Comparison of ENCODE assay signal across 18 cellular contexts in the genomic region with DNA sequence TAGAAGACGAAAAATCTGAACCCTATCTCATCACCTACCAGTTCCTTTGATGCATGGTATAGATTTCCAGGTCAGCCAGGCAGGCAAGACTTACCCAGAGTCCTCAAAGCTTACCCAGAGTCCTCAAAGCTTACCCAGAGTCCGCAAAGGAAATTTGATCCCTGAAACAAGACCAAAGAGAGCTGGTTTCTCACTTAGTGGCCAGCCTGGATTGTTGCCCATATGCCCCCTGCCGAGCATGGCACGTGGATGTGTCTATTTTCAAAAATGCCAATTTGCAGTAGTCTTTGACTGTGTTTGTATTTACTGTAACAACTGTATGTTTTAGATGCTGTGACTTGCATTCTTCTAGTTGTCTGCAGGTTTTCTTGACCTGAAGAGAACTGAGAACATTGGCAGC.
A peak's percentile ranks its signal among the peaks of the same experiment; 100 is the strongest.
DNase-seq lines count a peak whose midpoint lies in the region; ATAC-seq and TF ChIP-seq lines count a peak whose summit lies in the region.
"Had no signal": no experiment of that assay in that cellular context is flagged by ENCODE, and none has a peak within 500 bp of the region (broad histone marks: within the 10 kb centered on the region; RNA-seq: fewer than 3 reads in every experiment).

No MANE protein-coding gene starts in this region.

- no peaks in the 10 kb centered on the region for H3K4me1 Mint-ChIP-seq in Calu3 (ENCODE audit: low read depth, unreplicated experiment)

- H3K4me3 ChIP-seq in A673 (ENCODE audit: low read depth, low read length, poor library complexity, severe bottlenecking): no peak overlapping the region
- no peak overlapping the region for H3K4me3 ChIP-seq in MG63
- no peak overlapping the region for H3K4me3 ChIP-seq in astrocyte of the spinal cord (ENCODE audit: low read depth, low read length)

- BruUV-seq in A673 (replicated peaks; lab: Mats Ljungman, UMichigan): no TSS peak
- BruUV-seq in Calu3 (replicated peaks; lab: Mats Ljungman, UMichigan): no TSS peak

- in situ Hi-C loops in astrocyte of the spinal cord (cut with HindIII; ENCODE audit: low sequenced_read_pairs): no loop called here

- POLR2A ChIA-PET in A673 (lab: Charles Lee; ENCODE audit: low non-redundant PET): no interaction called here

- H3K9me3 ChIP-seq in A673 (ENCODE audit: low read depth, low read length, poor library complexity, severe bottlenecking) (no peaks in the 10 kb centered on the region), MG63 (no peaks in the 10 kb centered on the region)
- H3K9me3 ChIP-seq: BE2C had no signal

- no peak for TF ChIP-seq CTCF in A673 (conservative IDR thresholded peaks at IDR 0.05; ENCODE audit: low read depth, low read length)
- no peak for TF ChIP-seq CTCF in Calu3 (IDR thresholded peaks at IDR 0.05; ENCODE audit: unreplicated experiment)
- no peak for TF ChIP-seq CTCF in astrocyte of the spinal cord (IDR thresholded peaks at IDR 0.05; ENCODE audit: low read depth, low read length)
- TF ChIP-seq CTCF in GM10266 (IDR thresholded peaks at IDR 0.05; ENCODE audit: control insufficient read depth, insufficient read depth, low read depth, missing control alignments): no peak

- DNase-seq in A673 (ENCODE audit: low spot score) (peak; percentile 7), Calu3 (peak; percentile 11), MG63 (peak; percentile 40), astrocyte of the spinal cord (ENCODE audit: low read depth, low spot score) (peak; percentile 30), EL (no peak), GM10266 (ENCODE audit: extremely low spot score) (no peak)
- DNase-seq: BE2C; CD4-positive, alpha-beta T cell; DMS79 treated with DMSO at 0.1 percent for 48 hours; GDM1; Karpas-422; MV-4-11; NCI-H187 treated with DMSO at 0.1 percent for 48 hours; NCI-H2171 treated with DMSO at 0.1 percent for 48 hours; NCI-H446 treated with DMSO at 0.1 percent for 48 hours; SHP77 treated with DMSO at 0.1 percent for 48 hours had no signal

- no peak overlapping the region for H3K27ac ChIP-seq in A673 (ENCODE audit: low read depth, low read length, poor library complexity, severe bottlenecking)

- CTCF ChIA-PET in A673 (lab: Charles Lee) (no interaction called here), Calu3 (lab: Charles Lee) (interaction anchor here (1.3 kb wide), 3 partner anchors 10 to 141 kb away, joined by 3 to 5 read pairs (median 4); a partner anchor contains a TSS)

- H3K36me3 Mint-ChIP-seq in Calu3 (ENCODE audit: insufficient read depth, unreplicated experiment): no peaks in the 10 kb centered on the region

- H3K4me3 Mint-ChIP-seq in Calu3 (ENCODE audit: low read depth, unreplicated experiment): no peak overlapping the region
- H3K4me3 Mint-ChIP-seq: CD4-positive, alpha-beta T cell; T-helper 1 cell treated with Interleukin-12 subunit alpha and Interleukin-12 subunit beta and Interleukin-4 antibody, amounts not matched to agents 30 μg/mL and 1 μg/mL, for 36 hours had no signal

- peaks cover 12% of the 10 kb centered on the region for H3K27me3 Mint-ChIP-seq in Calu3 (ENCODE audit: unreplicated experiment)

- H3K27me3 ChIP-seq in A673 (replicated peaks; ENCODE audit: insufficient read depth, low read depth, low read length, poor library complexity): no peaks in the 10 kb centered on the region
- H3K27me3 ChIP-seq in MG63: no peaks in the 10 kb centered on the region
- H3K27me3 ChIP-seq: BE2C had no signal

- H3K27ac Mint-ChIP-seq in Calu3 (ENCODE audit: unreplicated experiment): no peak overlapping the region
- H3K27ac Mint-ChIP-seq: CD4-positive, alpha-beta T cell; T-helper 1 cell treated with Interleukin-12 subunit alpha and Interleukin-12 subunit beta and Interleukin-4 antibody, amounts not matched to agents 30 μg/mL and 1 μg/mL, for 36 hours had no signal

- H3K4me1 ChIP-seq in A673 (ENCODE audit: insufficient read depth, low read length, poor library complexity, severe bottlenecking): no peaks in the 10 kb centered on the region
- H3K4me1 ChIP-seq: BE2C had no signal

- H3K36me3 ChIP-seq in A673 (ENCODE audit: insufficient read depth, low read length, poor library complexity, severe bottlenecking): no peaks in the 10 kb centered on the region
- no peaks in the 10 kb centered on the region for H3K36me3 ChIP-seq in MG63
- H3K36me3 ChIP-seq: BE2C had no signal

- intact Hi-C loops in A673 (cut with micrococcal nuclease; ENCODE audit: unreplicated experiment): no loop called here
- intact Hi-C loops in Calu3 (cut with micrococcal nuclease; ENCODE audit: unreplicated experiment): no loop called here

- H3K9me3 Mint-ChIP-seq in Calu3 (ENCODE audit: low read depth, unreplicated experiment): peaks cover 3% of the 10 kb centered on the region
- H3K9me3 Mint-ChIP-seq: CD4-positive, alpha-beta T cell; T-helper 1 cell treated with Interleukin-12 subunit alpha and Interleukin-12 subunit beta and Interleukin-4 antibody, amounts not matched to agents 30 μg/mL and 1 μg/mL, for 36 hours had no signal

- ATAC-seq in GM21737 (IDR thresholded peaks at IDR 0.05; ENCODE audit: unreplicated experiment): no peak

Comparison
In these comparisons a context has a peak if more than half of its experiments do, and no peak if none do; other contexts are left out.
1. DNase-seq: peak in A673 (single experiment), Calu3 (single experiment), MG63 (single experiment) and astrocyte of the spinal cord (single experiment); none in EL (single experiment) and GM10266 (single experiment).